Comparison of ENCODE assay signal across 20 cellular contexts in genomic region chrX:151697082-151697481, GRCh38. TPM values are rescaled to one million over a fixed set of nuclear protein-coding genes. Genes with fewer than 3 reads are reported as not detected.
"Had no signal": no experiment of that assay in that cellular context is flagged by ENCODE, and none has a peak within 500 bp of the region (broad histone marks: within the 10 kb centered on the region; RNA-seq: fewer than 3 reads in every experiment).

No MANE protein-coding gene starts in this region.

RNA-seq across cellular contexts. Expression of gene PRRG3, which starts 1.8 kb away (rescaled TPM):
- total RNA-seq: activated CD4-positive, alpha-beta memory T cell treated with anti-CD3 and anti-CD28 coated beads for 36 hours; activated CD4-positive, alpha-beta T cell treated with anti-CD3 and anti-CD28 coated beads for 36 hours; activated CD4-positive, alpha-beta T cell treated with anti-CD3 and anti-CD28 coated beads, Interleukin-2, amount 10 ng/mL, durations not matched to agents 24 days and 14 days; activated CD8-positive, alpha-beta memory T cell treated with anti-CD3 and anti-CD28 coated beads for 36 hours; activated CD8-positive, alpha-beta memory T cell treated with anti-CD3 and anti-CD28 coated beads, Interleukin-2, amount 10 ng/mL, durations not matched to agents 7 days and 5 days; activated CD8-positive, alpha-beta T cell treated with anti-CD3 and anti-CD28 coated beads, Interleukin-2, amount 10 ng/mL, durations not matched to agents 7 days and 5 days; activated naive CD4-positive, alpha-beta T cell treated with anti-CD3 and anti-CD28 coated beads for 36 hours; activated naive CD8-positive, alpha-beta T cell treated with anti-CD3 and anti-CD28 coated beads for 36 hours; activated T-helper 1 cell treated with anti-CD3 and anti-CD28 coated beads, Interleukin-12 subunit alpha, Interleukin-12 subunit beta, Interleukin-2, Interleukin-4 antibody, amounts not matched to agents 30 ng/mL and 10 ng/mL and 1 ng/mL, durations not matched to agents 14 hours and 24 hours and 36 hours; activated T-helper 2 cell treated with anti-CD3 and anti-CD28 coated beads, Interferon-gamma antibody, Interleukin-2, Interleukin-4, amounts not matched to agents 10 μg/mL and 5 μg/mL and 100 μg/mL, durations not matched to agents 14 hours and 24 hours and 36 hours; ascending aorta; epithelial cell of proximal tubule; esophagus mucosa; T-helper 1 cell treated with Interleukin-12 subunit alpha and Interleukin-12 subunit beta and Interleukin-4 antibody, amounts not matched to agents 30 ng/mL and 1 ng/mL, for 36 hours had no signal

RNA-seq across cellular contexts. Expression of gene FATE1, which starts 18.8 kb away (rescaled TPM):
- total RNA-seq: activated CD4-positive, alpha-beta memory T cell treated with anti-CD3 and anti-CD28 coated beads for 36 hours; activated CD4-positive, alpha-beta T cell treated with anti-CD3 and anti-CD28 coated beads for 36 hours; activated CD4-positive, alpha-beta T cell treated with anti-CD3 and anti-CD28 coated beads, Interleukin-2, amount 10 ng/mL, durations not matched to agents 24 days and 14 days; activated CD8-positive, alpha-beta memory T cell treated with anti-CD3 and anti-CD28 coated beads for 36 hours; activated CD8-positive, alpha-beta memory T cell treated with anti-CD3 and anti-CD28 coated beads, Interleukin-2, amount 10 ng/mL, durations not matched to agents 7 days and 5 days; activated CD8-positive, alpha-beta T cell treated with anti-CD3 and anti-CD28 coated beads, Interleukin-2, amount 10 ng/mL, durations not matched to agents 7 days and 5 days; activated naive CD4-positive, alpha-beta T cell treated with anti-CD3 and anti-CD28 coated beads for 36 hours; activated naive CD8-positive, alpha-beta T cell treated with anti-CD3 and anti-CD28 coated beads for 36 hours; activated T-helper 1 cell treated with anti-CD3 and anti-CD28 coated beads, Interleukin-12 subunit alpha, Interleukin-12 subunit beta, Interleukin-2, Interleukin-4 antibody, amounts not matched to agents 30 ng/mL and 10 ng/mL and 1 ng/mL, durations not matched to agents 14 hours and 24 hours and 36 hours; activated T-helper 2 cell treated with anti-CD3 and anti-CD28 coated beads, Interferon-gamma antibody, Interleukin-2, Interleukin-4, amounts not matched to agents 10 μg/mL and 5 μg/mL and 100 μg/mL, durations not matched to agents 14 hours and 24 hours and 36 hours; ascending aorta; breast epithelium; cerebellum; endodermal cell; epithelial cell of proximal tubule; esophagus mucosa; frontal cortex; T-helper 1 cell treated with Interleukin-12 subunit alpha and Interleukin-12 subunit beta and Interleukin-4 antibody, amounts not matched to agents 30 ng/mL and 1 ng/mL, for 36 hours had no signal
- polyA plus RNA-seq: cardiac muscle cell had no signal

RNA-seq across cellular contexts. Expression of gene CNGA2, which starts 37.5 kb away (rescaled TPM):
- total RNA-seq: activated CD4-positive, alpha-beta memory T cell treated with anti-CD3 and anti-CD28 coated beads for 36 hours; activated CD4-positive, alpha-beta T cell treated with anti-CD3 and anti-CD28 coated beads for 36 hours; activated CD4-positive, alpha-beta T cell treated with anti-CD3 and anti-CD28 coated beads, Interleukin-2, amount 10 ng/mL, durations not matched to agents 24 days and 14 days; activated CD8-positive, alpha-beta memory T cell treated with anti-CD3 and anti-CD28 coated beads for 36 hours; activated CD8-positive, alpha-beta memory T cell treated with anti-CD3 and anti-CD28 coated beads, Interleukin-2, amount 10 ng/mL, durations not matched to agents 7 days and 5 days; activated CD8-positive, alpha-beta T cell treated with anti-CD3 and anti-CD28 coated beads, Interleukin-2, amount 10 ng/mL, durations not matched to agents 7 days and 5 days; activated naive CD4-positive, alpha-beta T cell treated with anti-CD3 and anti-CD28 coated beads for 36 hours; activated naive CD8-positive, alpha-beta T cell treated with anti-CD3 and anti-CD28 coated beads for 36 hours; activated T-helper 1 cell treated with anti-CD3 and anti-CD28 coated beads, Interleukin-12 subunit alpha, Interleukin-12 subunit beta, Interleukin-2, Interleukin-4 antibody, amounts not matched to agents 30 ng/mL and 10 ng/mL and 1 ng/mL, durations not matched to agents 14 hours and 24 hours and 36 hours; activated T-helper 2 cell treated with anti-CD3 and anti-CD28 coated beads, Interferon-gamma antibody, Interleukin-2, Interleukin-4, amounts not matched to agents 10 μg/mL and 5 μg/mL and 100 μg/mL, durations not matched to agents 14 hours and 24 hours and 36 hours; ascending aorta; breast epithelium; cardiac muscle cell; cerebellum; dorsolateral prefrontal cortex; endodermal cell; epithelial cell of proximal tubule; esophagus mucosa; frontal cortex; T-helper 1 cell treated with Interleukin-12 subunit alpha and Interleukin-12 subunit beta and Interleukin-4 antibody, amounts not matched to agents 30 ng/mL and 1 ng/mL, for 36 hours had no signal
- polyA plus RNA-seq: cardiac muscle cell had no signal
